ENCODE assay signal across 8 cellular contexts in the genomic region with DNA sequence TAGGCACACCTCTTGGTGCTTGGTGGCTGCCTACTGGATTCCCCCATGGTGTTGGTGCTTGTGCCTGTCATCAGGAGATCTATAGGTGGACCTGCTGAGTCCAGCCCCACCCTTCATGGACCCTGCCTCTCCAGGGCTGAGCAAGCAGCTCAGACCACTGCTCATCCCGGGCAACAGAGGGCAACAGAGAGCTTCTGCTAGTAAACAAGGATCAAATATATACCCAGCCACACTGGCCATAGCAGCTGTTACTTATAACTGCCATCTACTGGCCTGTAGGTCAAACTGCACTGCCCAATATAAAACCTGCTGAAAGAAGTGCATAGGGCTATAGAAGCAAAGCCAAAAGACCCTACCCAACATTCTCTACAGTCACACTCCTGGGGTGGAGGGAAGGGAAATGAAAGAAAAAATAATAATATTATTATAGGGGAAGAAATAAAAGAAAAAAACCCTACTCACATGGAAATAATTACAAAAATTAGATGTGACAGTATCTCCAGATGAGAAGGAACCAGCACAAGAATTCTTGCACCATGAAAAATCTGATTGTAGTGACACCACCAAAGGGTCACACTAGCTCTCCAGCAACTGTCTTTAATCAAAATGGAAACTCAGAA. TPM values are rescaled to one million over a fixed set of nuclear protein-coding genes. Genes with fewer than 3 reads are reported as not detected.
DNase-seq lines count a peak whose midpoint lies in the region; ATAC-seq and TF ChIP-seq lines count a peak whose summit lies in the region.

No MANE protein-coding gene starts in this region.

- H3K4me1 ChIP-seq in mesenchymal stem cell (ENCODE audit: control insufficient read depth, insufficient read depth, low read depth, low read length): no peaks in the 10 kb centered on the region
- H3K4me1 ChIP-seq in upper lobe of right lung: no peaks in the 10 kb centered on the region

- intact Hi-C loops in upper lobe of right lung (cut with DNase I): no loop called here

- ATAC-seq in GM21737 (IDR thresholded peaks at IDR 0.05; ENCODE audit: unreplicated experiment) (peak; percentile 100), upper lobe of right lung (peak; percentile 97)

- H3K18ac ChIP-seq in mesenchymal stem cell (ENCODE audit: low read depth in 1 of 2, low read length in 2 of 2): no peak overlapping the region

- H3K79me2 ChIP-seq in SU-DHL-6 (ENCODE audit: insufficient read depth, low read length): no peaks in the 10 kb centered on the region

- H3K23ac ChIP-seq in mesenchymal stem cell (ENCODE audit: low read length in 2 of 2): no peak overlapping the region

- no peaks in the 10 kb centered on the region for H4K20me1 ChIP-seq in SU-DHL-6 (ENCODE audit: low read depth, low read length)

- WGBS in mesenchymal stem cell: 0% methylated on average over 1 of the region's 1 CpG

- peak; percentile 63 for TF ChIP-seq RAD21 in Ishikawa (IDR thresholded peaks at IDR 0.05; ENCODE audit: low read depth)

- H2BK120ac ChIP-seq in mesenchymal stem cell (ENCODE audit: low read depth, low read length): no peak overlapping the region

- H3K79me1 ChIP-seq in mesenchymal stem cell (replicated peaks; ENCODE audit: low read length, poor library complexity, severe bottlenecking): no peaks in the 10 kb centered on the region

- H2AFZ ChIP-seq in SU-DHL-6 (ENCODE audit: low read depth, low read length, severe bottlenecking) (no peak overlapping the region), mesenchymal stem cell (ENCODE audit: low read depth, low read length) (no peak overlapping the region)

- no peaks in the 10 kb centered on the region for H3K27me3 ChIP-seq in SU-DHL-6 (ENCODE audit: low read length)
- no peaks in the 10 kb centered on the region for H3K27me3 ChIP-seq in mesenchymal stem cell (ENCODE audit: control insufficient read depth in 1 of 2, insufficient read depth in 1 of 2, low read length in 2 of 2)
- H3K27me3 ChIP-seq in upper lobe of right lung: no peaks in the 10 kb centered on the region

- no peak overlapping the region for H3K27ac ChIP-seq in SU-DHL-6 (ENCODE audit: low read depth, low read length)
- no peak overlapping the region for H3K27ac ChIP-seq in mesenchymal stem cell (ENCODE audit: low read length, poor library complexity, severe bottlenecking)
- no peak overlapping the region for H3K27ac ChIP-seq in upper lobe of right lung

- H3K9ac ChIP-seq in SU-DHL-6 (ENCODE audit: low read length): no peak overlapping the region
- no peak overlapping the region for H3K9ac ChIP-seq in mesenchymal stem cell (ENCODE audit: low read length)

- no peaks in the 10 kb centered on the region for H3K9me2 ChIP-seq in SU-DHL-6 (replicated peaks; ENCODE audit: insufficient read depth, low read length)

- no peaks in the 10 kb centered on the region for H3F3A ChIP-seq in SU-DHL-6 (ENCODE audit: insufficient read depth)

- DNase-seq in GM12864 (ENCODE audit: low read depth): peak; percentile 64
- peak; percentile 31 for DNase-seq in astrocyte of the hippocampus (ENCODE audit: low read depth, low spot score)
- peak; percentile 17 for DNase-seq in mesenchymal stem cell
- no peak for DNase-seq in upper lobe of right lung
- no peak for DNase-seq in DMS79 treated with DMSO at 0.1 percent for 48 hours (lab: John Stamatoyannopoulos, UW)

- no peak overlapping the region for H3K14ac ChIP-seq in mesenchymal stem cell (ENCODE audit: low read length in 2 of 2)

- H2BK5ac ChIP-seq in mesenchymal stem cell (ENCODE audit: low read depth, low read length, poor library complexity, severe bottlenecking): no peak overlapping the region

- no peak overlapping the region for H4K91ac ChIP-seq in mesenchymal stem cell (ENCODE audit: low read length)

- TF ChIP-seq EP300 in Ishikawa (IDR thresholded peaks at IDR 0.05; ENCODE audit: borderline replicate concordance): no peak

- no peak overlapping the region for H2BK12ac ChIP-seq in mesenchymal stem cell (ENCODE audit: low read length in 2 of 2)

- no peak overlapping the region for H2AK5ac ChIP-seq in mesenchymal stem cell (ENCODE audit: low read length, severe bottlenecking)

- H3K9me3 ChIP-seq in SU-DHL-6 (ENCODE audit: insufficient read depth, low read length) (peaks cover 15% of the 10 kb centered on the region; the same call in 1 of the 2 replicates), mesenchymal stem cell (ENCODE audit: control insufficient read depth, low read length) (peaks cover 15% of the 10 kb centered on the region), upper lobe of right lung (peaks cover 12% of the 10 kb centered on the region)

- H3K4ac ChIP-seq in mesenchymal stem cell (ENCODE audit: low read depth in 1 of 2, low read length in 2 of 2): no peak overlapping the region

- H4K8ac ChIP-seq in mesenchymal stem cell (ENCODE audit: low read length): no peak overlapping the region

- H2BK15ac ChIP-seq in mesenchymal stem cell (ENCODE audit: low read depth, poor library complexity, severe bottlenecking): no peak overlapping the region

- no peak overlapping the region for H3K4me2 ChIP-seq in SU-DHL-6 (ENCODE audit: low read depth, low read length, poor library complexity, severe bottlenecking)
- no peak overlapping the region for H3K4me2 ChIP-seq in mesenchymal stem cell (ENCODE audit: low read length, poor library complexity, severe bottlenecking)

- H3K36me3 ChIP-seq in SU-DHL-6 (ENCODE audit: low read length) (no peaks in the 10 kb centered on the region), mesenchymal stem cell (ENCODE audit: control insufficient read depth in 1 of 2, insufficient read depth in 2 of 2, low read depth in 1 of 2, low read length in 2 of 2) (no peaks in the 10 kb centered on the region), upper lobe of right lung (no peaks in the 10 kb centered on the region)

- TF ChIP-seq CTCF in GM12864 (IDR thresholded peaks at IDR 0.05; ENCODE audit: low read depth, low read length, missing control alignments) (peak; percentile 84), SU-DHL-6 (IDR thresholded peaks at IDR 0.05; ENCODE audit: insufficient read depth, low read length, poor library complexity, severe bottlenecking) (peak; percentile 82), upper lobe of right lung (IDR thresholded peaks at IDR 0.05) (peak; percentile 54)

- no peak overlapping the region for H3K4me3 ChIP-seq in GM12864 (ENCODE audit: low read depth, low read length)
- no peak overlapping the region for H3K4me3 ChIP-seq in SU-DHL-6 (ENCODE audit: insufficient read depth, low read length, poor library complexity, severe bottlenecking)
- H3K4me3 ChIP-seq in mesenchymal stem cell (ENCODE audit: insufficient read depth in 1 of 2, low read depth in 1 of 2, low read length in 2 of 2): no peak overlapping the region
- H3K4me3 ChIP-seq in upper lobe of right lung: no peak overlapping the region

TF ChIP-seq in Ishikawa, 13 proteins besides CTCF, POLR2A, EP300 and RAD21:
- TF ChIP-seq REST (IDR thresholded peaks at IDR 0.05; ENCODE audit: low read depth): no peak
- no peak for TF ChIP-seq YY1 (IDR thresholded peaks at IDR 0.05; ENCODE audit: low read depth)
TF ChIP-seq in Ishikawa: peak in this region for 0.

RNA-seq across cellular contexts. Expression of gene ZNF800, which starts 54.9 kb away (rescaled TPM):
- polyA plus RNA-seq in mesenchymal stem cell (2013, experiment 1 of 2): 23.8 TPM
- 21.7 TPM for polyA plus RNA-seq in mesenchymal stem cell (2013, experiment 2 of 2)
- total RNA-seq in upper lobe of right lung: 34.9 TPM

Comparison
In these comparisons a context has a peak if more than half of its experiments do, and no peak if none do; other contexts are left out.
1. DNase-seq: peak in GM12864 (single experiment), astrocyte of the hippocampus (single experiment) and mesenchymal stem cell (single experiment); none in upper lobe of right lung (single experiment) and DMS79 treated with DMSO at 0.1 percent for 48 hours (single experiment).
2. Peak in every context shown above with its lines, with median percentiles within 50 percentile points of each other: CTCF ChIP-seq.